Comparison of ENCODE assay signal across 9 cellular contexts in the genomic region with DNA sequence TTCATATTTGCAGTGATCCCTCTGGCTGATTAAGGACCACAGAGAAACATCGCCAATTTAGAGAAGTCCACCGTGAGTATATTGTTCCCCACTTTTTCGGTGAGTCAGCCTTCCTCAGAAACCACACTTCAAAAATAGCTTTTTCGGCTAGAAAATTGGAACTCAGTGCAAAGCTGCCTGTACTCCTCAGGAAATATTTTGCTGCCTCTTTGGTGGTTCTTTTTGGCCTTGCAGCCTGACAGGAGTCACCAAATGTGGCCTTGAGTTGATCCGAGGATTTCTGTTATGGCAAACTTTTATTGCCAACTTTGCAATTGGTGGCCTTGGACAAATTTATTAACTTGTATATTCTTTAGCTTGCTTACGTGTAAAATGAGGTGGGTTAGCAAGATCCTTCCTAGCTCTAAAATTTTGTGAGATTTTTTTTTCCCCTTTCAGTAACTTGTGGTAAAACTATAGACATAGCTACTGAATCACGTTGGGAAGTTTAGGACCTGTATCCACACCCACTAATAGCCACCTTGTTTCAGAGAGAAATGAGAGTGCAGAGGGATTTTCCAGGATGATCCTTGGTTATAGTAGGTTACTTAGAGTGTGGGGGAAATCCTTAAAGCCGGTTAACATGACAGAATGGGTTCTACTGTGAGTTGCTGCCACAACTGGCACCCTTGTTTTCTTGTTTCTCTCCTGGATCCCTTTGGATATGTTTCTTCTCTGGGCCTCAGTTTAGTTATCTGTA. TPM values are rescaled to one million over a fixed set of nuclear protein-coding genes. Genes with fewer than 3 reads are reported as not detected.
DNase-seq lines count a peak whose midpoint lies in the region; ATAC-seq and TF ChIP-seq lines count a peak whose summit lies in the region.
"Had no signal": no experiment of that assay in that cellular context is flagged by ENCODE, and none has a peak within 500 bp of the region (broad histone marks: within the 10 kb centered on the region; RNA-seq: fewer than 3 reads in every experiment).

No MANE protein-coding gene starts in this region.

- no peak for ATAC-seq in psoas muscle
- ATAC-seq in HG03280 (IDR thresholded peaks at IDR 0.05; ENCODE audit: unreplicated experiment) = no peak

- H3F3A ChIP-seq in DOHH2 (ENCODE audit: control insufficient read depth, insufficient read depth) = no peaks in the 10 kb centered on the region

- H4K20me1 ChIP-seq in DOHH2 (ENCODE audit: control insufficient read depth, insufficient read depth, low read depth, low read length) = no peaks in the 10 kb centered on the region

- H3K4me3 ChIP-seq in DOHH2 (ENCODE audit: low read length) = no peak overlapping the region
- H3K4me3 ChIP-seq in colonic mucosa = no peak overlapping the region
- peak overlapping the region; percentile 12 for H3K4me3 ChIP-seq in psoas muscle

- H3K9me3 ChIP-seq in DOHH2 (ENCODE audit: control insufficient read depth, insufficient read depth, low read length) = no peaks in the 10 kb centered on the region
- H3K9me3 ChIP-seq in colonic mucosa = no peaks in the 10 kb centered on the region
- no peaks in the 10 kb centered on the region for H3K9me3 ChIP-seq in psoas muscle

- intact Hi-C loops in colonic mucosa (cut with DNase I) (no loop called here), psoas muscle (cut with DNase I) (no loop called here)

- no peak overlapping the region for H3K9ac ChIP-seq in colonic mucosa (ENCODE audit: low read depth in 2 of 2, low read length in 2 of 2)

- H3K4me1 ChIP-seq in DOHH2 (ENCODE audit: control insufficient read depth, low read length) (peaks cover 43% of the 10 kb centered on the region), colonic mucosa (peaks cover 10% of the 10 kb centered on the region), psoas muscle (peaks cover 91% of the 10 kb centered on the region)

- H3K79me2 ChIP-seq in DOHH2 (ENCODE audit: control insufficient read depth, low read length) = peaks cover 11% of the 10 kb centered on the region

- H3K27ac ChIP-seq in DOHH2 (ENCODE audit: low read depth, low read length) (no peak overlapping the region), colonic mucosa (peak overlapping the region; percentile 58), psoas muscle (peak overlapping the region; percentile 98)

- H3K36me3 ChIP-seq in DOHH2 (ENCODE audit: control insufficient read depth, low read length) = no peaks in the 10 kb centered on the region
- H3K36me3 ChIP-seq in colonic mucosa = no peaks in the 10 kb centered on the region
- peaks cover 5 to 18% of the 10 kb centered on the region in 2 donors for H3K36me3 ChIP-seq in psoas muscle (ENCODE audit: insufficient read depth in 1 of 2, low read depth in 1 of 2)

- H3K4me2 ChIP-seq in DOHH2 (ENCODE audit: low read length) = 0 out of 2 replicates have a peak overlapping the region, but pooled peaks have one; percentile 19

- 27 to 59% (median 31%) methylated on average over 8 of the region's 8 CpGs for WGBS in psoas muscle, 3 donors

- H3K27me3 ChIP-seq in DOHH2 (ENCODE audit: control insufficient read depth, low read length) = no peaks in the 10 kb centered on the region
- no peaks in the 10 kb centered on the region for H3K27me3 ChIP-seq in colonic mucosa
- no peaks in the 10 kb centered on the region for H3K27me3 ChIP-seq in psoas muscle (ENCODE audit: insufficient read depth in 3 of 3, low read length in 2 of 3)

- peak; percentile 85 for DNase-seq in NOMO-1 treated with DMSO at 0.1 percent for 48 hours (lab: John Stamatoyannopoulos, UW; ENCODE audit: unreplicated experiment)
- no peak for DNase-seq in colonic mucosa
- no peak for DNase-seq in psoas muscle
- no peak for DNase-seq in DMS53 treated with DMSO at 0.1 percent for 48 hours (lab: John Stamatoyannopoulos, UW; ENCODE audit: unreplicated experiment)
- no peak for DNase-seq in NCI-H2081 treated with DMSO at 0.1 percent for 48 hours (lab: John Stamatoyannopoulos, UW)
- no peak for DNase-seq in NCI-H526 (lab: John Stamatoyannopoulos, UW)
- DNase-seq: left colon had no signal

- H3K9me2 ChIP-seq in DOHH2 (replicated peaks; ENCODE audit: control insufficient read depth, low read length) = no peaks in the 10 kb centered on the region

- no peak for TF ChIP-seq CTCF in DOHH2 (IDR thresholded peaks at IDR 0.05; ENCODE audit: low read depth, low read length, poor library complexity, severe bottlenecking)
- no peak for TF ChIP-seq CTCF in colonic mucosa (IDR thresholded peaks at IDR 0.05)
- TF ChIP-seq CTCF in psoas muscle (IDR thresholded peaks at IDR 0.05) = no peak

RNA-seq across cellular contexts. Expression of a gene that starts 9.9 kb away (rescaled TPM):
- 100 to 1,000 TPM in 1 of 2 donors, 10 to 100 TPM in 1; 77.8 to 156 TPM for total RNA-seq in colonic mucosa
- 100 to 1,000 TPM; 121 to 191 (median 156) TPM for total RNA-seq in psoas muscle
- polyA plus RNA-seq in psoas muscle = 100 to 1,000 TPM in 2 of 3 donors, 10 to 100 TPM in 1; 82.1 to 171 (median 146) TPM

RNA-seq across cellular contexts. Expression of a gene that starts 14.5 kb away (rescaled TPM):
- total RNA-seq in colonic mucosa = 10 to 100 TPM; 57.4 to 59.0 TPM
- total RNA-seq in psoas muscle = 10 to 100 TPM; 32.7 to 44.6 (median 42.3) TPM
- 10 to 100 TPM; 20.5 to 59.3 (median 29.5) TPM for polyA plus RNA-seq in psoas muscle

RNA-seq across cellular contexts. Expression of a gene that starts 27.8 kb away (rescaled TPM):
- total RNA-seq in colonic mucosa = under 1 TPM in 1 of 2 donors, not detected in 1; 0.11 TPM
- 100 to 1,000 TPM; 127 to 258 (median 174) TPM for total RNA-seq in psoas muscle
- polyA plus RNA-seq in psoas muscle = 100 to 1,000 TPM in 2 of 3 donors, 1 to 10 TPM in 1; 9.0 to 133 (median 129) TPM

RNA-seq across cellular contexts. Expression of a gene that starts 42.5 kb away (rescaled TPM):
- 10 to 100 TPM; 39.0 to 60.2 TPM for total RNA-seq in colonic mucosa
- 10 to 100 TPM; 23.0 to 31.5 (median 29.3) TPM for total RNA-seq in psoas muscle
- polyA plus RNA-seq in psoas muscle = 10 to 100 TPM in 2 of 3 donors, 1 to 10 TPM in 1; 6.7 to 25.9 (median 10.1) TPM

Comparison
In these comparisons a context has a peak if more than half of its experiments do, and no peak if none do; other contexts are left out.
1. RNA of a gene that starts 27.8 kb away (total RNA-seq): 127 to 258 TPM in psoas muscle; 0.11 TPM in colonic mucosa; every median in the first group is over 100 times any median in the second.